ENCODE assay signal across 22 cellular contexts in genomic region chr13:56907766-56908165, GRCh38.
"Had no signal": no experiment of that assay in that cellular context is flagged by ENCODE, and none has a peak within 500 bp of the region (broad histone marks: within the 10 kb centered on the region; RNA-seq: fewer than 3 reads in every experiment).

No MANE protein-coding gene starts in this region.

- H3K9me3 Mint-ChIP-seq: activated naive CD4-positive, alpha-beta T cell treated with anti-CD3 and anti-CD28 coated beads, Interleukin-2, amount 10 ng/mL, durations not matched to agents 7 days and 5 days; nephron progenitor cell had no signal

- ATAC-seq: activated CD8-positive, alpha-beta memory T cell treated with anti-CD3 and anti-CD28 coated beads, Interleukin-2, amount 10 ng/mL, durations not matched to agents 7 days and 5 days; left ventricle myocardium superior; stimulated activated naive B cell treated with anti-CD40 and anti-IgM and Interleukin-4, amounts not matched to agents 10 μg/mL and 1 μg/mL and 100 μg/mL, for 72 hours had no signal

- FAIRE-seq: frontal cortex had no signal

- H3K4me3 Mint-ChIP-seq: activated CD4-positive, alpha-beta memory T cell treated with anti-CD3 and anti-CD28 coated beads, Interleukin-2, amount 10 ng/mL, durations not matched to agents 7 days and 5 days; activated CD8-positive, alpha-beta memory T cell treated with anti-CD3 and anti-CD28 coated beads, Interleukin-2, amount 10 ng/mL, durations not matched to agents 7 days and 5 days; activated naive CD4-positive, alpha-beta T cell treated with anti-CD3 and anti-CD28 coated beads, Interleukin-2, amount 10 ng/mL, durations not matched to agents 7 days and 5 days; nephron progenitor cell; stimulated activated naive B cell treated with anti-CD40 and anti-IgM and Interleukin-4, amounts not matched to agents 10 μg/mL and 1 μg/mL and 100 μg/mL, for 72 hours had no signal

- H3K27me3 ChIP-seq: sigmoid colon, transverse colon, uterus had no signal

- H3K4me1 ChIP-seq: parathyroid adenoma, sigmoid colon, transverse colon, uterus had no signal

- H3K36me3 Mint-ChIP-seq: activated CD8-positive, alpha-beta memory T cell treated with anti-CD3 and anti-CD28 coated beads, Interleukin-2, amount 10 ng/mL, durations not matched to agents 7 days and 5 days; activated naive CD4-positive, alpha-beta T cell treated with anti-CD3 and anti-CD28 coated beads, Interleukin-2, amount 10 ng/mL, durations not matched to agents 7 days and 5 days; stimulated activated naive B cell treated with anti-CD40 and anti-IgM and Interleukin-4, amounts not matched to agents 10 μg/mL and 1 μg/mL and 100 μg/mL, for 72 hours had no signal

- DNase-seq: activated CD4-positive, alpha-beta memory T cell treated with anti-CD3 and anti-CD28 coated beads, Interleukin-2, amount 10 ng/mL, durations not matched to agents 7 days and 5 days; activated CD4-positive, alpha-beta T cell treated with anti-CD3 and anti-CD28 coated beads for 48 hours; activated CD8-positive, alpha-beta memory T cell treated with anti-CD3 and anti-CD28 coated beads, Interleukin-2, amount 10 ng/mL, durations not matched to agents 7 days and 5 days; activated effector memory CD4-positive, alpha-beta T cell treated with anti-CD3 and anti-CD28 coated beads, Interleukin-2, amount 50 U/mL, for 16 hours; activated naive CD4-positive, alpha-beta T cell treated with anti-CD3 and anti-CD28 coated beads, Interleukin-2, amount 10 ng/mL, durations not matched to agents 7 days and 5 days; activated T-cell treated with anti-CD3 and anti-CD28 coated beads for 4 hours; amygdala; hypothalamus; left ventricle myocardium superior; mammary epithelial cell; midbrain; nephron progenitor cell; nucleus accumbens; sigmoid colon; stimulated activated CD4-positive, alpha-beta T cell treated with anti-CD3 and anti-CD28 coated beads, Interleukin-2, amount 100 ng/mL, for 48 hours; stimulated activated CD8-positive, alpha-beta memory T cell treated with anti-CD3 and anti-CD28 coated beads, Interleukin-4, amount 100 ng/mL, for 48 hours; stimulated activated naive B cell treated with anti-CD40 and anti-IgM and Interleukin-4, amounts not matched to agents 10 μg/mL and 1 μg/mL and 100 μg/mL, for 72 hours; T-helper 2 cell; transverse colon; uterus had no signal

- H3K27ac ChIP-seq: parathyroid adenoma, sigmoid colon, transverse colon, uterus had no signal

- H3K4me1 Mint-ChIP-seq: activated CD4-positive, alpha-beta memory T cell treated with anti-CD3 and anti-CD28 coated beads, Interleukin-2, amount 10 ng/mL, durations not matched to agents 7 days and 5 days; activated CD8-positive, alpha-beta memory T cell treated with anti-CD3 and anti-CD28 coated beads, Interleukin-2, amount 10 ng/mL, durations not matched to agents 7 days and 5 days; activated naive CD4-positive, alpha-beta T cell treated with anti-CD3 and anti-CD28 coated beads, Interleukin-2, amount 10 ng/mL, durations not matched to agents 7 days and 5 days; nephron progenitor cell; stimulated activated naive B cell treated with anti-CD40 and anti-IgM and Interleukin-4, amounts not matched to agents 10 μg/mL and 1 μg/mL and 100 μg/mL, for 72 hours had no signal

- H3K4me3 ChIP-seq: sigmoid colon, transverse colon, uterus had no signal

- H3K27ac Mint-ChIP-seq: activated CD4-positive, alpha-beta memory T cell treated with anti-CD3 and anti-CD28 coated beads, Interleukin-2, amount 10 ng/mL, durations not matched to agents 7 days and 5 days; activated CD8-positive, alpha-beta memory T cell treated with anti-CD3 and anti-CD28 coated beads, Interleukin-2, amount 10 ng/mL, durations not matched to agents 7 days and 5 days; activated naive CD4-positive, alpha-beta T cell treated with anti-CD3 and anti-CD28 coated beads, Interleukin-2, amount 10 ng/mL, durations not matched to agents 7 days and 5 days; nephron progenitor cell; stimulated activated naive B cell treated with anti-CD40 and anti-IgM and Interleukin-4, amounts not matched to agents 10 μg/mL and 1 μg/mL and 100 μg/mL, for 72 hours had no signal

- H3K27me3 Mint-ChIP-seq: activated CD4-positive, alpha-beta memory T cell treated with anti-CD3 and anti-CD28 coated beads, Interleukin-2, amount 10 ng/mL, durations not matched to agents 7 days and 5 days; activated CD8-positive, alpha-beta memory T cell treated with anti-CD3 and anti-CD28 coated beads, Interleukin-2, amount 10 ng/mL, durations not matched to agents 7 days and 5 days; activated naive CD4-positive, alpha-beta T cell treated with anti-CD3 and anti-CD28 coated beads, Interleukin-2, amount 10 ng/mL, durations not matched to agents 7 days and 5 days; stimulated activated naive B cell treated with anti-CD40 and anti-IgM and Interleukin-4, amounts not matched to agents 10 μg/mL and 1 μg/mL and 100 μg/mL, for 72 hours had no signal

- H3K36me3 ChIP-seq: sigmoid colon, transverse colon, uterus had no signal

- H3K9me3 ChIP-seq: sigmoid colon, transverse colon, uterus had no signal
